In the genomic region with DNA sequence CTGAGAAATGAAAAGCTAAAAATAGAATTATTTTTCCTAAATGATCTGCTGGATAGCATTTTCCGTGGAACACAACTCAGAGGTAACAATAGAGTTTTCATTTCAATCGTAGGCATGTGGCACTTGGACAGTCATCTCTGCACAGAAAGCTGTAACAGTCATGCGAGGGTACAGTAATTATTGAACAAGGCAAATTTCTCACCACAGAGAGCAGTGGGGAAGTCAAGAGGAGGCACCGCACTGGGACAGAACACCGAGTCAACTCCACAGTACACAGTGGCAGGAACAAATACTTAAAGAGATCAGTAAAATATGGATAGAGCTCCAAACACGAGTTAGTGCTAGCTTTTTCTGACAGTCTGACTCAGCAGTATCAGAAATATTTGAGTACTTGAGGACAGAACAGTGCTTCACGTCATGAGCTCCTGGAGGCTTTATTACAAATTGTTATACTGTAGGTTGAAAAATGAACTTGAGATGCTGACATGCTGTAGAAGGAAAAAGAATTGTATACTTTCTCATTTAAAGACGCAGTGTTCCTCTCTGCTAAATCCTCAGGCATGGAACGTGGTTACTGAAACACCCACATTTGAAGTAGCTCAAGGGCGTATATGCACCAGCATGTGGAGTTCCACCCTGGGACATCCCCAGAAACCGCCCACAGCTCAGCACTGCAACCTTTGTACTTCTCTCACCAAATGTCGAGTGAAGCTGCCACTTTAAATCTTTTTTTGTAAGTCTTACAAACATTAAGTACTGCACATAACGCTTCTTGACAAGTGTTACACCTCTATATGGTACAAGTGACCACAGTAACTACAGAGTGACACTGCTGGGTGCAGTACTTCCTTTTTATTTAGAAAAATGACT, we compare ENCODE assay signal across 12 cellular contexts. TPM values are rescaled to one million over a fixed set of nuclear protein-coding genes. Genes with fewer than 3 reads are reported as not detected.
A peak's percentile ranks its signal among the peaks of the same experiment; 100 is the strongest.
DNase-seq lines count a peak whose midpoint lies in the region; ATAC-seq and TF ChIP-seq lines count a peak whose summit lies in the region.
"Had no signal": no experiment of that assay in that cellular context is flagged by ENCODE, and none has a peak within 500 bp of the region (broad histone marks: within the 10 kb centered on the region; RNA-seq: fewer than 3 reads in every experiment).

No MANE protein-coding gene starts in this region.

- in situ Hi-C loops in GM13977 (cut with MboI; ENCODE audit: low pct_unique_long_range_greater_than_20kb, low sequenced_read_pairs, unreplicated experiment): no loop called here

- H2AFZ ChIP-seq in KMS-11 (ENCODE audit: low read depth) (no peak overlapping the region), GM23338 (no peak overlapping the region)

- H3K27me3 ChIP-seq in KMS-11 (ENCODE audit: insufficient read depth, low read depth) (no peaks in the 10 kb centered on the region), GM23338 (ENCODE audit: insufficient read depth) (no peaks in the 10 kb centered on the region), WERI-Rb-1 (ENCODE audit: insufficient read depth, low read depth, severe bottlenecking) (no peaks in the 10 kb centered on the region), suprapubic skin (no peaks in the 10 kb centered on the region)
- H3K27me3 ChIP-seq: heart right ventricle, pancreas had no signal

- no peaks in the 10 kb centered on the region for H3K9me3 Mint-ChIP-seq in GM23338

- H3K4me2 ChIP-seq in KMS-11 (peak overlapping the region; percentile 84; the same call in 1 of the 2 replicates), GM23338 (no peak overlapping the region)

- H3K9ac ChIP-seq in KMS-11: no peak overlapping the region

- H3K79me2 ChIP-seq in KMS-11 (ENCODE audit: insufficient read depth, low read depth) (no peaks in the 10 kb centered on the region), GM23338 (replicated peaks; ENCODE audit: insufficient read depth) (no peaks in the 10 kb centered on the region; the same call in 1 of the 2 replicates)

- H3K36me3 ChIP-seq in KMS-11 (ENCODE audit: insufficient read depth) (no peaks in the 10 kb centered on the region), GM23338 (ENCODE audit: insufficient read depth) (peaks cover 28% of the 10 kb centered on the region), WERI-Rb-1 (peaks cover 71% of the 10 kb centered on the region), suprapubic skin (peaks cover 80% of the 10 kb centered on the region)

- TF ChIP-seq EP300 in suprapubic skin (IDR thresholded peaks at IDR 0.05): no peak

- no peaks in the 10 kb centered on the region for H3K9me3 ChIP-seq in WERI-Rb-1 (ENCODE audit: severe bottlenecking)
- H3K9me3 ChIP-seq in suprapubic skin: no peaks in the 10 kb centered on the region
- H3K9me3 ChIP-seq: heart right ventricle, pancreas had no signal

- H3K4me1 ChIP-seq in KMS-11 (ENCODE audit: low read depth, poor library complexity, severe bottlenecking) (peaks cover 68% of the 10 kb centered on the region), GM23338 (ENCODE audit: insufficient read depth) (no peaks in the 10 kb centered on the region), suprapubic skin (no peaks in the 10 kb centered on the region)
- H3K4me1 ChIP-seq: pancreas had no signal

- no peaks in the 10 kb centered on the region for H3K9me2 ChIP-seq in GM23338 (ENCODE audit: insufficient read depth)

- TF ChIP-seq CTCF in GM13977 (IDR thresholded peaks at IDR 0.05; ENCODE audit: extremely low read depth, insufficient read depth, missing control alignments) (no peak), KMS-11 (conservative IDR thresholded peaks at IDR 0.05; ENCODE audit: low read depth, low read length) (no peak), GM23338 (conservative IDR thresholded peaks at IDR 0.05; ENCODE audit: low read depth in 2 of 2) (no peak), WERI-Rb-1 (IDR thresholded peaks at IDR 0.05; ENCODE audit: low read depth, low read length) (no peak), suprapubic skin (IDR thresholded peaks at IDR 0.05) (no peak)

- H4K20me1 ChIP-seq in KMS-11 (ENCODE audit: insufficient read depth) (peaks cover 6% of the 10 kb centered on the region; the same call in 1 of the 2 replicates), GM23338 (replicated peaks; ENCODE audit: insufficient read depth) (peaks cover 20% of the 10 kb centered on the region)

- H3K27me3 Mint-ChIP-seq in GM23338 (ENCODE audit: insufficient read depth, low read depth, poor library complexity): peaks cover 9% of the 10 kb centered on the region

- H3F3A ChIP-seq in GM23338 (replicated peaks; ENCODE audit: low read depth): no peaks in the 10 kb centered on the region

- no peak overlapping the region for H3K27ac Mint-ChIP-seq in GM23338

- DNase-seq in GM13977 (ENCODE audit: low spot score) (peak; percentile 59), amniotic epithelial cell (ENCODE audit: low read depth) (peak; percentile 77), GM23338 (ENCODE audit: low spot score) (no peak), WERI-Rb-1 (no peak), suprapubic skin (ENCODE audit: low spot score in 2 of 2) (no peak), NCI-H524 (lab: John Stamatoyannopoulos, UW) (no peak)
- DNase-seq in stimulated activated CD4-positive, alpha-beta T cell treated with anti-CD3 and anti-CD28 coated beads, Interleukin-2, amount 100 ng/mL, for 24 hours: peak; percentile 50 to 51
- DNase-seq: DND-41, GOT3, heart right ventricle, pancreas had no signal

- no peak for ATAC-seq in GM23338
- ATAC-seq: pancreas had no signal

- no peak overlapping the region for H3K4me3 Mint-ChIP-seq in GM23338

- H3K4me3 ChIP-seq in KMS-11 (IDR thresholded peaks at IDR 0.05; ENCODE audit: insufficient read depth, low read depth, low read length): no peak overlapping the region
- H3K4me3 ChIP-seq in GM23338: no peak overlapping the region
- H3K4me3 ChIP-seq in WERI-Rb-1 (ENCODE audit: low read depth, low read length): no peak overlapping the region
- H3K4me3 ChIP-seq in suprapubic skin: no peak overlapping the region
- H3K4me3 ChIP-seq: heart right ventricle, pancreas had no signal

- H3K36me3 Mint-ChIP-seq in GM23338 (ENCODE audit: low read depth): peaks cover 63% of the 10 kb centered on the region

- WGBS in suprapubic skin: 45% methylated on average over 13 of the region's 13 CpGs

- TF ChIP-seq POLR2A in suprapubic skin (IDR thresholded peaks at IDR 0.05): no peak

- no peaks in the 10 kb centered on the region for H3K4me1 Mint-ChIP-seq in GM23338

- H3K27ac ChIP-seq in KMS-11 (no peak overlapping the region), GM23338 (ENCODE audit: low read depth) (no peak overlapping the region), WERI-Rb-1 (no peak overlapping the region), suprapubic skin (no peak overlapping the region)
- H3K27ac ChIP-seq: pancreas had no signal

RNA-seq across cellular contexts. Expression of a gene that starts 27.4 kb away (rescaled TPM):
- total RNA-seq in GM23338 (2014; rRNA removed; shearing (Covaris generic)): 5.5 and 6.0 TPM in 2 replicates
- polyA plus RNA-seq in GM23338 (2016; fragmentation: Nextera tagmentation; extraction: Ambion mirVana): 4.4 and 4.9 TPM in 2 replicates
- total RNA-seq in suprapubic skin: 1 to 10 TPM; 1.5 to 5.1 (median 2.4) TPM

Comparison
In these comparisons a context has a peak if more than half of its experiments do, and no peak if none do; other contexts are left out.
1. DNase-seq: peak in GM13977 (single experiment), amniotic epithelial cell (single experiment) and stimulated activated CD4-positive, alpha-beta T cell treated with anti-CD3 and anti-CD28 coated beads, Interleukin-2, amount 100 ng/mL, for 24 hours (2 of 2); none in GM23338 (single experiment), WERI-Rb-1 (single experiment), suprapubic skin (0 of 2) and NCI-H524 (0 of 2).